ENCODE assay signal across 25 cellular contexts in the genomic region with DNA sequence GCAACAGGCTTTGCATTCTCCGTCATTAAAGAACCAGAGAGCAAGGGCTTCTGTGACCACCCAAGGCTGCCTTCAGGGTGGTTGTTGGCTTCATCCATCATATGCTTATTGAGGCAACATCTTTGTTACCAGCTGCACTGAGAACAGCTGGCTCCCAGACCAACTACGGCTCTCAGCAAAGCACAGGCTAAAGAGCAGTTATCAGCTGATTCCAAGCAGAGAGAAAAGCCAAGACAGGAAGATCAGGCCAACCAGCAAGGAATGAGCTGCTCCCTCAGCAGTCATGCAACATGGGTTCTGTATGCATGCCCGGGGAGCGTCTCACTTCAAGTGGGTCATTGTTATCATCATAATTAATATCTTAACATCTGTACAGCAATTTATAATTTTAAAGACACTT.
"Had no signal": no experiment of that assay in that cellular context is flagged by ENCODE, and none has a peak within 500 bp of the region (broad histone marks: within the 10 kb centered on the region; RNA-seq: fewer than 3 reads in every experiment).

No MANE protein-coding gene starts in this region.

- FAIRE-seq: keratinocyte, pancreas, small intestine, urothelium cell line had no signal

- H3K27ac ChIP-seq: left ventricle myocardium inferior, pancreas, prostate gland, spleen, suprapubic skin, thoracic aorta, tibial artery, upper lobe of right lung had no signal

- H3K4me1 ChIP-seq: left ventricle myocardium inferior, pancreas, prostate gland, spleen, suprapubic skin, tibial artery, upper lobe of right lung had no signal

- H3K27me3 ChIP-seq: pancreas, spleen, suprapubic skin, tibial artery, upper lobe of right lung had no signal

- ATAC-seq: mucosa of descending colon; naive thymus-derived CD8-positive, alpha-beta T cell; pancreas; right cardiac atrium; sciatic nerve; stimulated activated effector memory CD8-positive, alpha-beta T cell treated with anti-CD3 and anti-CD28 coated beads, Interleukin-12 subunit alpha, Interleukin-12 subunit beta, amount 100 ng/mL, for 72 hours; upper lobe of right lung had no signal

- H3K9me3 ChIP-seq: mucosa of descending colon, pancreas, prostate gland, thoracic aorta, upper lobe of right lung had no signal

- H3K4me3 ChIP-seq: left ventricle myocardium inferior, lung, mucosa of descending colon, pancreas, prostate gland, spleen, suprapubic skin, thoracic aorta, tibial artery, upper lobe of right lung had no signal

- DNase-seq: hippocampal formation; left ventricle myocardium inferior; midbrain; mucosa of descending colon; naive thymus-derived CD8-positive, alpha-beta T cell; nucleus accumbens; pancreas; posterior cingulate gyrus; retina; right cardiac atrium; small intestine; spleen; stimulated activated CD4-positive, alpha-beta T cell treated with anti-CD3 and anti-CD28 coated beads, Interleukin-4, amount 100 ng/mL, for 24 hours; stimulated activated naive CD4-positive, alpha-beta T cell; tibial artery; trophoblast cell; upper lobe of right lung had no signal

- H3K36me3 ChIP-seq: left ventricle myocardium inferior, pancreas, prostate gland, spleen, suprapubic skin, thoracic aorta, tibial artery, upper lobe of right lung had no signal
